ENCODE assay signal across 15 cellular contexts in the genomic region with DNA sequence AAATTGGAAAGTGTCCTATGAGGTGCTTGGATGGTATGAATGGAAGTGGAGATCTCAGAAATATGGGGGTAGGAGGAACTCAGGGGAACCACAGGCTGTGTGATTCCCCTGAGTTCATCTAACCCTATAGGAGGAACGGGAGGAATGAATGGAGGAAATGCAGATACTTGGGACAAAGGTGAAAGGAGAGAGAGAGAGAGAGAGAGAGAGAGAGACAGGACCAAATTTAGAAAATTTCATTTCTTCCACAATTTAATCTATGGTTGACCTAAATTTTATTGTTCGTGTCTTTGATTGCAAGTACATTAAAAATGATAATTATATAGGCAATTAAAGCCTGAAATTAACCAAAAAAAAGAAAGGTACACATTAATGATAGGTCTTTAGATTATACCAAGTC.
DNase-seq lines count a peak whose midpoint lies in the region; ATAC-seq and TF ChIP-seq lines count a peak whose summit lies in the region.
"Had no signal": no experiment of that assay in that cellular context is flagged by ENCODE, and none has a peak within 500 bp of the region (broad histone marks: within the 10 kb centered on the region; RNA-seq: fewer than 3 reads in every experiment).

No MANE protein-coding gene starts in this region.

- no peak overlapping the region for H3K4me3 ChIP-seq in BLaER1
- H3K4me3 ChIP-seq in HEK293 (ENCODE audit: low read depth, low read length) = no peak overlapping the region
- H3K4me3 ChIP-seq in Panc1 (ENCODE audit: low read depth in 2 of 2, low read length in 2 of 2) = no peak overlapping the region

- H3K27me3 ChIP-seq in BLaER1 = no peaks in the 10 kb centered on the region
- no peaks in the 10 kb centered on the region for H3K27me3 ChIP-seq in Panc1 (ENCODE audit: control insufficient read depth, insufficient read depth, low read length)

- POLR2A ChIA-PET in HEK293 (lab: Yijun Ruan, JAX) = no interaction called here
- POLR2A ChIA-PET in Panc1 (lab: Charles Lee) = no interaction called here

- H3K27me3 Mint-ChIP-seq in osteocyte (ENCODE audit: unreplicated experiment) = no peaks in the 10 kb centered on the region
- H3K27me3 Mint-ChIP-seq: CD4-positive, alpha-beta T cell had no signal

- CTCF ChIA-PET in HEK293 (lab: Yijun Ruan, JAX) (no interaction called here), Panc1 (lab: Charles Lee) (no interaction called here)

- H3K9me3 Mint-ChIP-seq in osteocyte (ENCODE audit: unreplicated experiment) = peaks cover 13% of the 10 kb centered on the region
- H3K9me3 Mint-ChIP-seq: IgD-negative memory B cell had no signal

- in situ Hi-C loops in Panc1 (cut with HindIII; ENCODE audit: low pct_unique_long_range_greater_than_20kb, low sequenced_read_pairs) = no loop called here

- H3K27ac Mint-ChIP-seq in osteocyte (ENCODE audit: unreplicated experiment) = peak overlapping the region; percentile 45
- H3K27ac Mint-ChIP-seq: B cell; CD4-positive, alpha-beta T cell had no signal

- no peak overlapping the region for H3K4me3 Mint-ChIP-seq in osteocyte (ENCODE audit: unreplicated experiment)
- H3K4me3 Mint-ChIP-seq: B cell; CD4-positive, alpha-beta T cell; IgD-negative memory B cell had no signal

- H3K9ac ChIP-seq in BLaER1 = no peak overlapping the region

- H3K9me3 ChIP-seq in BLaER1 = peaks cover 40% of the 10 kb centered on the region
- no peaks in the 10 kb centered on the region for H3K9me3 ChIP-seq in HEK293 (ENCODE audit: control insufficient read depth, insufficient read depth, low read depth, low read length)
- H3K9me3 ChIP-seq in Panc1 (ENCODE audit: control insufficient read depth, insufficient read depth, low read depth, low read length) = 0 out of 2 replicates have a peak, but pooled peaks cover 2% of the 10 kb centered on the region
- H3K9me3 ChIP-seq: Caco-2 had no signal

- DNase-seq in Panc1 (ENCODE audit: low read depth, low spot score) = no peak
- no peak for DNase-seq in osteocyte (ENCODE audit: extremely low spot score, unreplicated experiment)
- DNase-seq in NCI-H1092 treated with DMSO at 0.1 percent for 48 hours (lab: John Stamatoyannopoulos, UW) = no peak
- no peak for DNase-seq in NCI-H69 (lab: John Stamatoyannopoulos, UW)
- DNase-seq: Caco-2; CD4-positive, alpha-beta T cell; GOT3; H7 had no signal

- peak overlapping the region; percentile 32 for H3K4me2 ChIP-seq in BLaER1

- no peaks in the 10 kb centered on the region for H4K20me1 ChIP-seq in BLaER1

- H3K4me1 ChIP-seq in BLaER1 (peaks cover 61% of the 10 kb centered on the region), HEK293 (ENCODE audit: control insufficient read depth, insufficient read depth, low read length) (peaks cover 27% of the 10 kb centered on the region), Panc1 (ENCODE audit: control insufficient read depth, insufficient read depth, low read length) (peaks cover 5% of the 10 kb centered on the region; the same call in 1 of the 2 replicates)

- H3K4me1 Mint-ChIP-seq in osteocyte (ENCODE audit: unreplicated experiment) = peaks cover 26% of the 10 kb centered on the region

- no peak for TF ChIP-seq CTCF in HEK293 (tag by site-specific recombination; IDR thresholded peaks at IDR 0.05)
- no peak for TF ChIP-seq CTCF in Panc1 (IDR thresholded peaks at IDR 0.05)
- no peak for TF ChIP-seq CTCF in osteocyte (IDR thresholded peaks at IDR 0.05)

- H3K27ac ChIP-seq in BLaER1 (no peak overlapping the region), HEK293 (ENCODE audit: extremely low read depth, low read depth, low read length) (no peak overlapping the region), Panc1 (ENCODE audit: low read length) (peak overlapping the region; percentile 65; the same call in 1 of the 2 replicates)
- H3K27ac ChIP-seq: C4-2B had no signal

- H3K36me3 ChIP-seq in BLaER1 = peaks cover 9% of the 10 kb centered on the region
- H3K36me3 ChIP-seq in HEK293 (ENCODE audit: control insufficient read depth in 2 of 2, insufficient read depth in 1 of 2, low read length in 2 of 2) = no peaks in the 10 kb centered on the region
- H3K36me3 ChIP-seq in Panc1 (ENCODE audit: control insufficient read depth, insufficient read depth, low read length) = no peaks in the 10 kb centered on the region

- H3K36me3 Mint-ChIP-seq in osteocyte (ENCODE audit: unreplicated experiment) = no peaks in the 10 kb centered on the region

- ATAC-seq in Panc1 = no peak
- no peak for ATAC-seq in GM21619 (IDR thresholded peaks at IDR 0.05; ENCODE audit: unreplicated experiment)
- ATAC-seq: HepG2 had no signal

- intact Hi-C loops in Panc1 (cut with micrococcal nuclease; ENCODE audit: unreplicated experiment) = no loop called here

- no TSS peak for BruUV-seq in Panc1 (replicated peaks; lab: Mats Ljungman, UMichigan)

TF ChIP-seq in HEK293, 187 proteins besides CTCF, POLR2A, EP300 and RAD21:
- TF ChIP-seq PRDM10 (tag by site-specific recombination; IDR thresholded peaks at IDR 0.05) (peak; percentile 51; the same call in 1 of the 2 replicates), ZNF596 (tag by site-specific recombination; IDR thresholded peaks at IDR 0.05) (peak; percentile 80), ZNF544 (tag by site-specific recombination; IDR thresholded peaks at IDR 0.05) (no peak), PRDM1 (tag by site-specific recombination; IDR thresholded peaks at IDR 0.05) (peak; percentile 61; the same call in 1 of the 2 replicates)
